ENCODE assay signal across 17 cellular contexts in the genomic region with DNA sequence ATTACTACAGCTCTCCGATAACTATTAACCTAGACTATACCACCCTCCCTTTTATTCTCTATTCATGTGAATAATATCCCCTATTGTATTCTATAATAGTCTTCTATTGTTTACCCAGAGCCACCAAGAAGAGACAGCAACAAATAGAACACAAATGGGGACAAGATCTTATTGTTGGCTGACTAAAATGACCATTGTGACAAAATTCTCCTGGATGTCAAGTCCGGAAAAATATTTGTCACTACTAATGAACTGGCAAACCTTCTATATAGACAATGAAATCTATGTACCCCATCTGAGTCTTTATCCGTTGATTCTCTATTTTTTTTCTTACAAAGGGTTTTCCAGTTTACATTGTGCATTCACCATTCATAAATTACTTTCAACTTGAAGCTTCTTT.
DNase-seq lines count a peak whose midpoint lies in the region; ATAC-seq and TF ChIP-seq lines count a peak whose summit lies in the region.
"Had no signal": no experiment of that assay in that cellular context is flagged by ENCODE, and none has a peak within 500 bp of the region (broad histone marks: within the 10 kb centered on the region; RNA-seq: fewer than 3 reads in every experiment).

No MANE protein-coding gene starts in this region.

- no peaks in the 10 kb centered on the region for H3K36me3 ChIP-seq in SU-DHL-6 (ENCODE audit: low read length)
- H3K36me3 ChIP-seq in hepatocyte (replicated peaks; ENCODE audit: insufficient read depth, low read depth), result no peaks in the 10 kb centered on the region
- H3K36me3 ChIP-seq: Peyer's patch had no signal

- TF ChIP-seq CTCF in SU-DHL-6 (IDR thresholded peaks at IDR 0.05; ENCODE audit: insufficient read depth, low read length, poor library complexity, severe bottlenecking), result no peak
- TF ChIP-seq CTCF in hepatocyte (IDR thresholded peaks at IDR 0.05; ENCODE audit: poor library complexity), result no peak
- no peak for TF ChIP-seq CTCF in osteocyte (IDR thresholded peaks at IDR 0.05)

- no peak for ATAC-seq in HG03460 (IDR thresholded peaks at IDR 0.05; ENCODE audit: unreplicated experiment)

- peaks cover 17% of the 10 kb centered on the region for H3K4me1 Mint-ChIP-seq in osteocyte (ENCODE audit: unreplicated experiment)

- WGBS in hepatocyte (ENCODE audit: low lambda C conversion rate, missing lambda C conversion rate), result 96% methylated on average over 3 of the region's 3 CpGs

- no peaks in the 10 kb centered on the region for H3K27me3 ChIP-seq in SU-DHL-6 (ENCODE audit: low read length)
- H3K27me3 ChIP-seq in hepatocyte, result no peaks in the 10 kb centered on the region
- H3K27me3 ChIP-seq: Peyer's patch had no signal

- H3K4me1 ChIP-seq in hepatocyte (ENCODE audit: insufficient read depth), result no peaks in the 10 kb centered on the region
- H3K4me1 ChIP-seq: Peyer's patch had no signal

- DNase-seq in globus pallidus (ENCODE audit: low spot score), result peak; percentile 98
- peak; percentile 58 for DNase-seq in middle frontal gyrus (ENCODE audit: extremely low spot score, low spot score)
- DNase-seq in hepatocyte (ENCODE audit: low spot score), result no peak
- no peak for DNase-seq in GM03348 (ENCODE audit: low spot score)
- no peak for DNase-seq in osteocyte (ENCODE audit: extremely low spot score, unreplicated experiment)
- DNase-seq: DMS153, NCI-H1417 treated with DMSO at 0.1 percent for 48 hours, NCI-H1694 treated with DMSO at 0.1 percent for 48 hours, SHP77 treated with DMSO at 0.1 percent for 48 hours had no signal

- H3K9me2 ChIP-seq in SU-DHL-6 (replicated peaks; ENCODE audit: insufficient read depth, low read length) (no peaks in the 10 kb centered on the region), hepatocyte (replicated peaks; ENCODE audit: insufficient read depth) (no peaks in the 10 kb centered on the region)

- H3K9me3 ChIP-seq in SU-DHL-6 (ENCODE audit: insufficient read depth, low read length) (no peaks in the 10 kb centered on the region), hepatocyte (ENCODE audit: low read depth) (no peaks in the 10 kb centered on the region)
- H3K9me3 ChIP-seq: Peyer's patch had no signal

- H3K36me3 Mint-ChIP-seq in osteocyte (ENCODE audit: unreplicated experiment), result no peaks in the 10 kb centered on the region
- H3K36me3 Mint-ChIP-seq: CD4-positive, CD25-positive, alpha-beta regulatory T cell; IgD-negative memory B cell had no signal

- no peak overlapping the region for H3K27ac ChIP-seq in SU-DHL-6 (ENCODE audit: low read depth, low read length)
- no peak overlapping the region for H3K27ac ChIP-seq in hepatocyte
- H3K27ac ChIP-seq: HL-60, KMS-11, Peyer's patch, SK-N-MC had no signal

- no peaks in the 10 kb centered on the region for H4K20me1 ChIP-seq in SU-DHL-6 (ENCODE audit: low read depth, low read length)
- H4K20me1 ChIP-seq in hepatocyte (ENCODE audit: insufficient read depth, poor library complexity, severe bottlenecking), result no peaks in the 10 kb centered on the region

- H3F3A ChIP-seq in SU-DHL-6 (ENCODE audit: insufficient read depth), result no peaks in the 10 kb centered on the region

- H3K9ac ChIP-seq in SU-DHL-6 (ENCODE audit: low read length), result no peak overlapping the region
- H3K9ac ChIP-seq: KMS-11 had no signal

- H3K9me3 Mint-ChIP-seq in osteocyte (ENCODE audit: unreplicated experiment), result peaks cover 7% of the 10 kb centered on the region
- H3K9me3 Mint-ChIP-seq: CD4-positive, CD25-positive, alpha-beta regulatory T cell; IgD-negative memory B cell had no signal

- H3K4me2 ChIP-seq in SU-DHL-6 (ENCODE audit: low read depth, low read length, poor library complexity, severe bottlenecking) (no peak overlapping the region), hepatocyte (no peak overlapping the region)
- H3K4me2 ChIP-seq: KMS-11 had no signal

- H3K4me3 Mint-ChIP-seq in osteocyte (ENCODE audit: unreplicated experiment), result no peak overlapping the region
- H3K4me3 Mint-ChIP-seq: CD4-positive, CD25-positive, alpha-beta regulatory T cell; IgD-negative memory B cell had no signal

- H2AFZ ChIP-seq in SU-DHL-6 (ENCODE audit: low read depth, low read length, severe bottlenecking), result peak overlapping the region; percentile 64
- no peak overlapping the region for H2AFZ ChIP-seq in hepatocyte

- no peak overlapping the region for H3K4me3 ChIP-seq in SU-DHL-6 (ENCODE audit: insufficient read depth, low read length, poor library complexity, severe bottlenecking)
- H3K4me3 ChIP-seq in hepatocyte, result no peak overlapping the region
- H3K4me3 ChIP-seq: Peyer's patch, SK-N-MC had no signal

- H3K27me3 Mint-ChIP-seq in osteocyte (ENCODE audit: unreplicated experiment), result peaks cover 12% of the 10 kb centered on the region
- H3K27me3 Mint-ChIP-seq: CD4-positive, CD25-positive, alpha-beta regulatory T cell; IgD-negative memory B cell had no signal

- H3K27ac Mint-ChIP-seq in osteocyte (ENCODE audit: unreplicated experiment), result no peak overlapping the region
- H3K27ac Mint-ChIP-seq: CD4-positive, CD25-positive, alpha-beta regulatory T cell; IgD-negative memory B cell had no signal

- H3K79me2 ChIP-seq in SU-DHL-6 (ENCODE audit: insufficient read depth, low read length), result no peaks in the 10 kb centered on the region
- H3K79me2 ChIP-seq in hepatocyte, result no peaks in the 10 kb centered on the region

Comparison
In these comparisons a context has a peak if more than half of its experiments do, and no peak if none do; other contexts are left out.
1. DNase-seq: peak in globus pallidus (single experiment) and middle frontal gyrus (single experiment); none in hepatocyte (single experiment), GM03348 (single experiment) and osteocyte (single experiment).